ENCODE assay signal across 9 cellular contexts in the genomic region with DNA sequence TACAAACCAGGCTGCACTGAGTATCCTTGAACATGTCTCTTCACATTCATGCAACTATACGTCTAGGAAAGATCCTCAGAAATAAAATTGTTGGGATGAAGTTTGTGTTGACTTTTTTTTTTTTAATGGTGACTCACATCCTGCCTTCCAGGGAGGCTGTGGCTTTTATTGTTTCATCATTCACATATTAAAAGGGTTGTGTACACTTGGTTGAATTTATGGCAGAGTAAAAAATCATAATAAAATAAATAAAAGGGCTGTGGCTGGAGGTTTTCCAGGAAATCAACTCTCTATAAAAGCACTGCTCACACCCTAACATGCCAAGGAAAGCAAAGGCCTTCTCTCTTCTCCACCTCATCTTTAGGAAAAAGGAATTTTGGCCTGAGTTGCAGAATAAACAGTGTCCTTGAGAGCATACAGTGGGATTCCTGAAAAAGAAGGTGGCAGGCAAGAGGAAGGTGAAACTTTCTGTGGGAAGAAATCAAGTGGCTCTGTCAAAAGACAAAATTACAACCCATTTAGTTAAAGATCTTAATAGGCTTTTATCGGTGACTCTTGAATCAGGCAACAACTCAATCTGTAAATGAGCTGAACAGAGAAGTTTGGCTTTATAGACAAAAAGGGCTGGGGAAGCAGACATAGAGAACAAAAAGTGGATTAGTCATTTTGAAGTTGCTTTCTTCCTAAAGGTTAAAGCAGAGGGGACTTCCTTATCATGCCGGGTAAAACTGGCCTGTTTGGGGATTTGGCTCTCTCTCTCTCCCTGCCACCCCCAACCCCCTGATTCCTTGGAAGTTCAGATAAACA. TPM values are rescaled to one million over a fixed set of nuclear protein-coding genes. Genes with fewer than 3 reads are reported as not detected.
DNase-seq lines count a peak whose midpoint lies in the region; ATAC-seq and TF ChIP-seq lines count a peak whose summit lies in the region.
"Had no signal": no experiment of that assay in that cellular context is flagged by ENCODE, and none has a peak within 500 bp of the region (broad histone marks: within the 10 kb centered on the region; RNA-seq: fewer than 3 reads in every experiment).

No MANE protein-coding gene starts in this region.

- no peaks in the 10 kb centered on the region for H4K20me1 ChIP-seq in PC-9 (ENCODE audit: insufficient read depth)

- POLR2A ChIA-PET in PC-9 (lab: Charles Lee; ENCODE audit: unreplicated experiment), result interaction anchor here (0.6 kb wide), 1 partner anchor 274 kb away, joined by 5 read pairs; no protein-coding TSS in a partner anchor

- no peak overlapping the region for H2AFZ ChIP-seq in PC-9

- H3F3A ChIP-seq in PC-9 (ENCODE audit: insufficient read depth, low read depth), result peaks cover 8% of the 10 kb centered on the region; the same call in 1 of the 2 replicates

- H3K36me3 ChIP-seq in PC-9 (ENCODE audit: low read depth) (no peaks in the 10 kb centered on the region), esophagus squamous epithelium (no peaks in the 10 kb centered on the region)

- no peak for ATAC-seq in GM21786 (IDR thresholded peaks at IDR 0.05; ENCODE audit: unreplicated experiment)

- H3K9me3 ChIP-seq in PC-9 (ENCODE audit: insufficient read depth, low read depth) (no peaks in the 10 kb centered on the region), esophagus squamous epithelium (no peaks in the 10 kb centered on the region)

- WGBS in esophagus squamous epithelium, 2 donors, result 11 to 28% methylated on average over 3 of the region's 3 CpGs

- CTCF ChIA-PET in PC-9 (lab: Charles Lee), result no interaction called here

- DNase-seq in EL (peak; percentile 90), PC-9 (peak in 1 of 2 experiments; percentile 81), esophagus squamous epithelium (lab: John Stamatoyannopoulos, UW) (no peak), renal cortical epithelial cell (ENCODE audit: low read depth) (peak; percentile 88), NCI-H1930 (lab: John Stamatoyannopoulos, UW) (no peak), NCI-H774 (lab: John Stamatoyannopoulos, UW) (no peak), mesenteric fat pad (ENCODE audit: low spot score) (no peak)
- DNase-seq: activated CD4-positive, alpha-beta T cell treated with anti-CD3 and anti-CD28 coated beads for 1 hour had no signal

- no peak for TF ChIP-seq CTCF in PC-9 (conservative IDR thresholded peaks at IDR 0.05)
- TF ChIP-seq CTCF in esophagus squamous epithelium (IDR thresholded peaks at IDR 0.05), result no peak

- H3K79me2 ChIP-seq in PC-9 (ENCODE audit: low read depth), result no peaks in the 10 kb centered on the region

- BruUV-seq in PC-9 (replicated peaks; lab: Mats Ljungman, UMichigan), result no TSS peak

- H3K9me2 ChIP-seq in PC-9 (ENCODE audit: insufficient read depth), result no peaks in the 10 kb centered on the region

- H3K27me3 ChIP-seq in PC-9 (ENCODE audit: insufficient read depth, low read depth), result no peaks in the 10 kb centered on the region
- H3K27me3 ChIP-seq in esophagus squamous epithelium, result no peaks in the 10 kb centered on the region

- H3K4me2 ChIP-seq in PC-9, result peak overlapping the region; percentile 43

- peaks cover 22% of the 10 kb centered on the region for H3K4me1 ChIP-seq in PC-9 (replicated peaks; ENCODE audit: insufficient read depth)
- H3K4me1 ChIP-seq in esophagus squamous epithelium, result peaks cover 5 to 23% (median 5%) of the 10 kb centered on the region in 3 donors

- intact Hi-C loops in PC-9 (cut with micrococcal nuclease; ENCODE audit: unreplicated experiment), result loop anchor here (5.0 to 10.0 kb wide), 3 partner anchors 63 to 475 kb away; no protein-coding TSS in a partner anchor
- intact Hi-C loops in esophagus squamous epithelium (cut with DNase I), result loop anchor here (5.0 to 10.0 kb wide), 2 partner anchors 225 to 308 kb away; no protein-coding TSS in a partner anchor

- TF ChIP-seq POLR2A in esophagus squamous epithelium (IDR thresholded peaks at IDR 0.05), result no peak

- H3K27ac ChIP-seq in PC-9 (peak overlapping the region; percentile 74), esophagus squamous epithelium (peak overlapping the region; percentile 31 to 69 (median 52))

- H3K4me3 ChIP-seq in PC-9 (no peak overlapping the region), esophagus squamous epithelium (no peak overlapping the region)

RNA-seq across cellular contexts. Expression of gene FHIP2A, which starts 41.6 kb away (rescaled TPM):
- total RNA-seq in PC-9 (2021), result 16.0 and 18.3 TPM in 2 replicates
- total RNA-seq in esophagus squamous epithelium, result 10 to 100 TPM in 1 of 4 donors, 1 to 10 TPM in 3; 4.8 to 16.2 (median 9.0) TPM
- total RNA-seq in renal cortical epithelial cell, result 14.6 and 27.0 TPM in 2 replicates
- 36.3 TPM for total RNA-seq in mesenteric fat pad

Comparison
In these comparisons a context has a peak if more than half of its experiments do, and no peak if none do; other contexts are left out.
1. DNase-seq: peak in EL (single experiment) and renal cortical epithelial cell (single experiment); none in esophagus squamous epithelium (single experiment), NCI-H1930 (0 of 2), NCI-H774 (single experiment) and mesenteric fat pad (single experiment).